Comparison of ENCODE assay signal across 8 cellular contexts in genomic region chr17:17613708-17614114, GRCh38. TPM values are rescaled to one million over a fixed set of nuclear protein-coding genes. Genes with fewer than 3 reads are reported as not detected.
DNase-seq lines count a peak whose midpoint lies in the region; ATAC-seq and TF ChIP-seq lines count a peak whose summit lies in the region.

No MANE protein-coding gene starts in this region.

- no peaks in the 10 kb centered on the region for H3K79me2 ChIP-seq in mesendoderm (ENCODE audit: control insufficient read depth, insufficient read depth, low read length)

- peak overlapping the region in 1 of 8 donors; percentile 39 for H3K4me3 Mint-ChIP-seq in CD4-positive, alpha-beta memory T cell
- H3K4me3 Mint-ChIP-seq in activated CD4-positive, alpha-beta T cell treated with anti-CD3 and anti-CD28 coated beads for 36 hours: no peak overlapping the region
- H3K4me3 Mint-ChIP-seq in endodermal cell: no peak overlapping the region

- CTCF ChIA-PET in CD4-positive, alpha-beta memory T cell (lab: Charles Lee; ENCODE audit: partially characterized antibody): interaction anchor here (0.6 to 3.1 kb wide), 19 partner anchors 11 to 259 kb away, joined by 3 to 17 read pairs (median 3); partner anchors contain the start of genes PEMT and RASD1
- CTCF ChIA-PET in activated CD4-positive, alpha-beta T cell treated with anti-CD3 and anti-CD28 coated beads for 36 hours (lab: Charles Lee): interaction anchor here (0.7 to 1.5 kb wide), 13 partner anchors 9 to 249 kb away, joined by 3 to 11 read pairs (median 4); partner anchors contain the start of genes PEMT and RASD1

- H3K36me3 Mint-ChIP-seq in CD4-positive, alpha-beta memory T cell: no peaks in the 10 kb centered on the region
- peaks cover 1% of the 10 kb centered on the region for H3K36me3 Mint-ChIP-seq in activated CD4-positive, alpha-beta T cell treated with anti-CD3 and anti-CD28 coated beads for 36 hours (ENCODE audit: low read depth)
- no peaks in the 10 kb centered on the region for H3K36me3 Mint-ChIP-seq in endodermal cell (ENCODE audit: low read depth)

- no peak overlapping the region for H3K4me3 ChIP-seq in CD4-positive, alpha-beta memory T cell (ENCODE audit: low read length in 2 of 2)
- no peak overlapping the region for H3K4me3 ChIP-seq in endodermal cell (ENCODE audit: low read length)
- no peak overlapping the region for H3K4me3 ChIP-seq in mesendoderm (ENCODE audit: low read length)

- POLR2A ChIA-PET in CD4-positive, alpha-beta memory T cell (lab: Charles Lee; ENCODE audit: partially characterized antibody): interaction anchor here (1.2 to 2.4 kb wide), 2 partner anchors 22 to 117 kb away, joined by 3 to 12 read pairs; partner anchors contain the start of genes PEMT and RASD1
- POLR2A ChIA-PET in activated CD4-positive, alpha-beta T cell treated with anti-CD3 and anti-CD28 coated beads for 36 hours (lab: Charles Lee): no interaction called here

- no peak overlapping the region for H3K27ac Mint-ChIP-seq in CD4-positive, alpha-beta memory T cell
- no peak overlapping the region for H3K27ac Mint-ChIP-seq in activated CD4-positive, alpha-beta T cell treated with anti-CD3 and anti-CD28 coated beads for 36 hours
- H3K27ac Mint-ChIP-seq in endodermal cell: no peak overlapping the region

- ATAC-seq in GM21515 (IDR thresholded peaks at IDR 0.05; ENCODE audit: unreplicated experiment) (peak; percentile 66), HG03354 (IDR thresholded peaks at IDR 0.05; ENCODE audit: poor library complexity, severe bottlenecking, unreplicated experiment) (no peak)
- peak; percentile 97 for ATAC-seq in activated CD4-positive, alpha-beta T cell treated with anti-CD3 and anti-CD28 coated beads for 36 hours

- WGBS in endodermal cell (ENCODE audit: insufficient coverage in 1 of 2, insufficient read length in 1 of 2), 2 experiments: 21 to 22% methylated on average over 3 of the region's 3 CpGs
- no CpG with 5 or more reads among the region's 3 CpGs for WGBS in mesendoderm (ENCODE audit: extremely low coverage, insufficient coverage, low lambda C conversion rate)

- H3K27ac ChIP-seq in CD4-positive, alpha-beta memory T cell (ENCODE audit: low read depth, low read length): no peak overlapping the region
- H3K27ac ChIP-seq in endodermal cell (ENCODE audit: low read depth, low read length): no peak overlapping the region
- no peak overlapping the region for H3K27ac ChIP-seq in mesendoderm (ENCODE audit: low read depth, low read length)

- no peaks in the 10 kb centered on the region for H3K9me3 ChIP-seq in CD4-positive, alpha-beta memory T cell (ENCODE audit: control insufficient read depth in 1 of 2, low read length in 2 of 2)
- no peaks in the 10 kb centered on the region for H3K9me3 ChIP-seq in endodermal cell (ENCODE audit: control insufficient read depth, low read length)

- H3K9ac ChIP-seq in endodermal cell (ENCODE audit: extremely low read depth, low read length, poor library complexity, severe bottlenecking): no peak overlapping the region
- H3K9ac ChIP-seq in mesendoderm (ENCODE audit: low read length): no peak overlapping the region

- H4K5ac ChIP-seq in mesendoderm (ENCODE audit: low read length): no peak overlapping the region

- H3K27me3 Mint-ChIP-seq in CD4-positive, alpha-beta memory T cell: no peaks in the 10 kb centered on the region
- H3K27me3 Mint-ChIP-seq in activated CD4-positive, alpha-beta T cell treated with anti-CD3 and anti-CD28 coated beads for 36 hours: no peaks in the 10 kb centered on the region
- peaks cover 3% of the 10 kb centered on the region for H3K27me3 Mint-ChIP-seq in endodermal cell (ENCODE audit: insufficient read depth)

- H3K36me3 ChIP-seq in CD4-positive, alpha-beta memory T cell (ENCODE audit: insufficient read depth, low read length): no peaks in the 10 kb centered on the region
- H3K36me3 ChIP-seq in endodermal cell (ENCODE audit: control insufficient read depth, insufficient read depth, low read length) (no peaks in the 10 kb centered on the region), mesendoderm (ENCODE audit: control insufficient read depth, insufficient read depth, low read length) (no peaks in the 10 kb centered on the region)

- no peaks in the 10 kb centered on the region for H3K4me1 ChIP-seq in CD4-positive, alpha-beta memory T cell (ENCODE audit: insufficient read depth, low read length)
- H3K4me1 ChIP-seq in endodermal cell (ENCODE audit: control insufficient read depth, insufficient read depth, low read length) (peaks cover 4% of the 10 kb centered on the region), mesendoderm (ENCODE audit: control insufficient read depth, low read depth, low read length) (no peaks in the 10 kb centered on the region)

- H4K8ac ChIP-seq in mesendoderm (ENCODE audit: low read depth, low read length): no peak overlapping the region

- H3K18ac ChIP-seq in mesendoderm (ENCODE audit: low read length): no peak overlapping the region

- intact Hi-C loops in CD4-positive, alpha-beta memory T cell (cut with micrococcal nuclease): loop anchor here (1.0 kb wide), 1 partner anchor 117 kb away; the partner anchor contains the start of gene RASD1
- intact Hi-C loops in activated CD4-positive, alpha-beta T cell treated with anti-CD3 and anti-CD28 coated beads for 36 hours (cut with DNase I, micrococcal nuclease): loop anchor here in 1 of 2 experiments (1.0 kb wide), 1 partner anchor 257 kb away; no protein-coding TSS in a partner anchor

- H2BK120ac ChIP-seq in mesendoderm (ENCODE audit: low read depth, low read length): no peak overlapping the region

- H2BK15ac ChIP-seq in mesendoderm (replicated peaks; ENCODE audit: low read depth): no peak overlapping the region

- no peak overlapping the region for H2AK5ac ChIP-seq in mesendoderm (ENCODE audit: low read length)

- H3K27me3 ChIP-seq in CD4-positive, alpha-beta memory T cell (ENCODE audit: insufficient read depth, low read length): no peaks in the 10 kb centered on the region
- no peaks in the 10 kb centered on the region for H3K27me3 ChIP-seq in endodermal cell (ENCODE audit: control insufficient read depth, insufficient read depth, low read length, poor library complexity, severe bottlenecking)
- no peaks in the 10 kb centered on the region for H3K27me3 ChIP-seq in mesendoderm (ENCODE audit: insufficient read depth, low read length, poor library complexity)

- peak; percentile 80 for TF ChIP-seq CTCF in endodermal cell (conservative IDR thresholded peaks at IDR 0.05)

- H2BK5ac ChIP-seq in mesendoderm (ENCODE audit: low read length): no peak overlapping the region

- DNase-seq in CD4-positive, alpha-beta memory T cell: peak; percentile 20 to 52 (median 42)
- DNase-seq in NCI-H2196 (lab: John Stamatoyannopoulos, UW; ENCODE audit: unreplicated experiment) (peak; percentile 23), endodermal cell (peak; percentile 95), mesendoderm (peak; percentile 92)
- peak; percentile 72 for DNase-seq in activated CD4-positive, alpha-beta T cell treated with anti-CD3 and anti-CD28 coated beads for 36 hours
- peak; percentile 37 for DNase-seq in stimulated activated naive CD4-positive, alpha-beta T cell treated with Interleukin-2 at 50 U/mL for 16 hours (lab: John Stamatoyannopoulos, UW)

- peaks cover 0 to 4% (median 0%) of the 10 kb centered on the region in 8 donors for H3K9me3 Mint-ChIP-seq in CD4-positive, alpha-beta memory T cell
- peaks cover 3% of the 10 kb centered on the region for H3K9me3 Mint-ChIP-seq in activated CD4-positive, alpha-beta T cell treated with anti-CD3 and anti-CD28 coated beads for 36 hours (ENCODE audit: low read depth)
- H3K9me3 Mint-ChIP-seq in endodermal cell: peaks cover 18% of the 10 kb centered on the region

- H3K4me1 Mint-ChIP-seq in CD4-positive, alpha-beta memory T cell: peaks cover 0 to 6% (median 3%) of the 10 kb centered on the region in 4 donors
- H3K4me1 Mint-ChIP-seq in activated CD4-positive, alpha-beta T cell treated with anti-CD3 and anti-CD28 coated beads for 36 hours: peaks cover 2% of the 10 kb centered on the region
- H3K4me1 Mint-ChIP-seq in endodermal cell: peaks cover 13% of the 10 kb centered on the region

- no peaks in the 10 kb centered on the region for H3K79me1 ChIP-seq in mesendoderm (ENCODE audit: low read length)

- no peak overlapping the region for H3K56ac ChIP-seq in mesendoderm (ENCODE audit: low read length)

- H3K4ac ChIP-seq in mesendoderm (ENCODE audit: low read depth, low read length): no peak overlapping the region

- H3K23ac ChIP-seq in mesendoderm (ENCODE audit: low read length): no peak overlapping the region

- no peak overlapping the region for H3K4me2 ChIP-seq in mesendoderm (ENCODE audit: low read length)

RNA-seq across cellular contexts. Expression of gene PEMT, which starts 22.2 kb away (rescaled TPM):
- 10 to 100 TPM; 11.6 to 13.8 TPM for total RNA-seq in CD4-positive, alpha-beta memory T cell
- 10 to 100 TPM; 25.2 to 39.0 TPM for polyA plus RNA-seq in CD4-positive, alpha-beta memory T cell
- 10 to 100 TPM; 30.4 to 32.3 TPM for total RNA-seq in activated CD4-positive, alpha-beta T cell treated with anti-CD3 and anti-CD28 coated beads for 36 hours
- total RNA-seq in endodermal cell: 10 to 100 TPM; 38.3 to 52.7 TPM
- 49.1 TPM for polyA plus RNA-seq in endodermal cell (2013, experiment 1 of 2)
- polyA plus RNA-seq in endodermal cell (2013, experiment 2 of 2): 42.1 TPM
- polyA plus RNA-seq in mesendoderm (2013, experiment 1 of 2): 32.2 TPM
- polyA plus RNA-seq in mesendoderm (2013, experiment 2 of 2): 34.1 TPM

Comparison
In these comparisons a context has a peak if more than half of its experiments do, and no peak if none do; other contexts are left out.
1. DNase-seq: peak in every context shown above with its lines; median percentile 95 in endodermal cell; 92 in mesendoderm; 72 in activated CD4-positive, alpha-beta T cell treated with anti-CD3 and anti-CD28 coated beads for 36 hours; 42 in CD4-positive, alpha-beta memory T cell; 37 in stimulated activated naive CD4-positive, alpha-beta T cell treated with Interleukin-2 at 50 U/mL for 16 hours; 23 in NCI-H2196.